Comparison of ENCODE assay signal across 9 cellular contexts in genomic region chr22:47337161-47337621, GRCh38.
DNase-seq lines count a peak whose midpoint lies in the region; ATAC-seq and TF ChIP-seq lines count a peak whose summit lies in the region.
"Had no signal": no experiment of that assay in that cellular context is flagged by ENCODE, and none has a peak within 500 bp of the region (broad histone marks: within the 10 kb centered on the region; RNA-seq: fewer than 3 reads in every experiment).

No MANE protein-coding gene starts in this region.

- DNase-seq in SIG-M5 treated with dmso at 0.1 percent for 504 hours (lab: John Stamatoyannopoulos, UW; ENCODE audit: unreplicated experiment) (peak; percentile 22), SIG-M5 (lab: John Stamatoyannopoulos, UW) (no peak), RKO (ENCODE audit: low spot score) (peak; percentile 65), esophagus squamous epithelium (lab: John Stamatoyannopoulos, UW) (no peak), NCI-H1417 treated with DMSO at 0.1 percent for 48 hours (lab: John Stamatoyannopoulos, UW) (no peak), AML-193 (lab: John Stamatoyannopoulos, UW) (no peak), NCI-H1048 (lab: John Stamatoyannopoulos, UW) (no peak)
- no peak for DNase-seq in stimulated activated naive B cell treated with anti-CD40 and anti-IgM and Interleukin-4, amounts not matched to agents 10 μg/mL and 1 μg/mL and 100 μg/mL, for 72 hours

- 19 to 30% methylated on average over 7 of the region's 8 CpGs for WGBS in esophagus squamous epithelium, 2 donors

- peak overlapping the region; percentile 36 to 63 for H3K4me3 Mint-ChIP-seq in stimulated activated naive B cell treated with anti-CD40 and anti-IgM and Interleukin-4, amounts not matched to agents 10 μg/mL and 1 μg/mL and 100 μg/mL, for 72 hours
- H3K4me3 Mint-ChIP-seq: B cell had no signal

- H3K4me1 ChIP-seq in esophagus squamous epithelium: peaks cover 0 to 34% (median 3%) of the 10 kb centered on the region in 3 donors

- H3K4me1 Mint-ChIP-seq in stimulated activated naive B cell treated with anti-CD40 and anti-IgM and Interleukin-4, amounts not matched to agents 10 μg/mL and 1 μg/mL and 100 μg/mL, for 72 hours: no peaks in the 10 kb centered on the region
- H3K4me1 Mint-ChIP-seq: B cell had no signal

- H3K27ac Mint-ChIP-seq in stimulated activated naive B cell treated with anti-CD40 and anti-IgM and Interleukin-4, amounts not matched to agents 10 μg/mL and 1 μg/mL and 100 μg/mL, for 72 hours: no peak overlapping the region
- H3K27ac Mint-ChIP-seq: B cell had no signal

- peak; percentile 73 to 75 for ATAC-seq in stimulated activated naive B cell treated with anti-CD40 and anti-IgM and Interleukin-4, amounts not matched to agents 10 μg/mL and 1 μg/mL and 100 μg/mL, for 72 hours (replicated peaks)

- peak overlapping the region in 3 of 4 donors; percentile 32 to 72 (median 71) for H3K27ac ChIP-seq in esophagus squamous epithelium

- intact Hi-C loops in esophagus squamous epithelium (cut with DNase I): no loop called here

- peaks cover 6 to 7% of the 10 kb centered on the region in 2 donors for H3K9me3 Mint-ChIP-seq in stimulated activated naive B cell treated with anti-CD40 and anti-IgM and Interleukin-4, amounts not matched to agents 10 μg/mL and 1 μg/mL and 100 μg/mL, for 72 hours

- H3K9me3 ChIP-seq in esophagus squamous epithelium: peaks cover 0 to 4% (median 0%) of the 10 kb centered on the region in 3 donors

- H3K4me3 ChIP-seq in esophagus squamous epithelium: peak overlapping the region; percentile 2 to 46 (median 34)

- TF ChIP-seq POLR2A in esophagus squamous epithelium (IDR thresholded peaks at IDR 0.05): no peak

- H3K27me3 Mint-ChIP-seq in stimulated activated naive B cell treated with anti-CD40 and anti-IgM and Interleukin-4, amounts not matched to agents 10 μg/mL and 1 μg/mL and 100 μg/mL, for 72 hours: peaks cover 0 to 19% of the 10 kb centered on the region in 2 donors

- no peak for TF ChIP-seq CTCF in esophagus squamous epithelium (IDR thresholded peaks at IDR 0.05)

- no peaks in the 10 kb centered on the region for H3K36me3 Mint-ChIP-seq in stimulated activated naive B cell treated with anti-CD40 and anti-IgM and Interleukin-4, amounts not matched to agents 10 μg/mL and 1 μg/mL and 100 μg/mL, for 72 hours

- peaks cover 0 to 10% (median 0%) of the 10 kb centered on the region in 4 donors for H3K27me3 ChIP-seq in esophagus squamous epithelium

- no peaks in the 10 kb centered on the region for H3K36me3 ChIP-seq in esophagus squamous epithelium

Comparison
In these comparisons a context has a peak if more than half of its experiments do, and no peak if none do; other contexts are left out.
1. DNase-seq: peak in SIG-M5 treated with dmso at 0.1 percent for 504 hours (single experiment) and RKO (single experiment); none in SIG-M5 (single experiment), esophagus squamous epithelium (single experiment), stimulated activated naive B cell treated with anti-CD40 and anti-IgM and Interleukin-4, amounts not matched to agents 10 μg/mL and 1 μg/mL and 100 μg/mL, for 72 hours (single experiment), NCI-H1417 treated with DMSO at 0.1 percent for 48 hours (single experiment), AML-193 (0 of 2) and NCI-H1048 (single experiment).